ENCODE assay signal across 17 cellular contexts in the genomic region with DNA sequence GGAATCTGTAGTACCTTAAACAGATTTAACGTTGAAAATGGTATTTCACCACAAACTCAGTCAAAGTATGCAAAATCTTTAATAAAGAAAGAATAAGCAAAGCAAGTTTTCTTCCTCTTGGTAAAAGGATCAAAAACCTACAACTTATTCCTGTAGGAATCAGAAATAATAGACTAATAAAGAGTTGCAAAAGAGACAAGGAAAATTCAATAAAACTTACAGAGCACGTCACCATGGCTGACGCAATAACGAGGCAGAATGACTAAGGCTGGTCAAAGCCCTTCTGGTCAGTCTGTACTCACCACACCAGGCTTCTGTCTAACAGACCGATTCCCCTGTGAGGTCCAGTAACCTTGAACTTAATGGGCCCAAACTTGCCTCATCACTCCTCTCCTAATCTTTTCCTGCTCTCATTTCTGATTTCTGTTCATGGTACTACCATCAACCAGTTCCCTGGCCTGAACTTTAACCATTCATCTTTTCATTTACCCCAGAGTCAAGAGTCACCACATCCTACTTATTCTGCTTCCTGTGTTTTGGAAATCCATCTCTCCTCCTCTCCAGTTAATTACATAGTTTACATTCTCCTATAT. TPM values are rescaled to one million over a fixed set of nuclear protein-coding genes. Genes with fewer than 3 reads are reported as not detected.
DNase-seq lines count a peak whose midpoint lies in the region; ATAC-seq and TF ChIP-seq lines count a peak whose summit lies in the region.
"Had no signal": no experiment of that assay in that cellular context is flagged by ENCODE, and none has a peak within 500 bp of the region (broad histone marks: within the 10 kb centered on the region; RNA-seq: fewer than 3 reads in every experiment).

No MANE protein-coding gene starts in this region.

- no peaks in the 10 kb centered on the region for H3K36me3 ChIP-seq in GM23338 (ENCODE audit: insufficient read depth)
- H3K36me3 ChIP-seq in body of pancreas (replicated peaks in 1 of 2; ENCODE audit: insufficient read depth in 1 of 2, low read depth in 2 of 2) = no peaks in the 10 kb centered on the region
- H3K36me3 ChIP-seq: thyroid gland had no signal

- intact Hi-C loops in posterior vena cava (cut with DNase I) = no loop called here
- intact Hi-C loops in body of pancreas (cut with DNase I) = no loop called here

- DNase-seq in GM23338 (ENCODE audit: low spot score) (no peak), RKO (ENCODE audit: low spot score) (peak; percentile 36), fibroblast of villous mesenchyme (ENCODE audit: low read depth) (peak; percentile 99), stromal cell of bone marrow (ENCODE audit: low read depth) (peak; percentile 93), germinal center (ENCODE audit: low spot score) (no peak), posterior vena cava (ENCODE audit: low spot score) (no peak), SHP77 treated with DMSO at 0.1 percent for 48 hours (lab: John Stamatoyannopoulos, UW) (no peak), body of pancreas (no peak)
- DNase-seq: DMS153, islet precursor cell, KBM-7, NCI-H2081 treated with DMSO at 0.1 percent for 48 hours, thyroid gland had no signal

- H3K4me1 Mint-ChIP-seq in GM23338 = peaks cover 23% of the 10 kb centered on the region
- H3K4me1 Mint-ChIP-seq: activated T-helper 17 cell treated with anti-CD3 and anti-CD28 coated beads, Interleukin-2, amount 50 U/mL, for 72 hours had no signal

- no peaks in the 10 kb centered on the region for H3K9me3 ChIP-seq in body of pancreas
- H3K9me3 ChIP-seq: thyroid gland had no signal

- H3K9me3 Mint-ChIP-seq in GM23338 = no peaks in the 10 kb centered on the region
- H3K9me3 Mint-ChIP-seq: activated T-helper 17 cell treated with anti-CD3 and anti-CD28 coated beads, Interleukin-2, amount 50 U/mL, for 72 hours; natural killer cell treated with Interleukin-12 subunit alpha and Interleukin-12 subunit beta and Interleukin-15 and Interleukin-18, amount 100 ng/mL, for 72 hours had no signal

- H3K27me3 Mint-ChIP-seq in GM23338 (ENCODE audit: insufficient read depth, low read depth, poor library complexity) = peaks cover 11% of the 10 kb centered on the region

- H3K4me2 ChIP-seq in GM23338 = no peak overlapping the region

- H3K9me2 ChIP-seq in GM23338 (ENCODE audit: insufficient read depth) = peaks cover 21% of the 10 kb centered on the region

- peaks cover 24% of the 10 kb centered on the region for H3K4me1 ChIP-seq in GM23338 (ENCODE audit: insufficient read depth)
- peaks cover 8% of the 10 kb centered on the region for H3K4me1 ChIP-seq in body of pancreas

- no peaks in the 10 kb centered on the region for H3K79me2 ChIP-seq in GM23338 (replicated peaks; ENCODE audit: insufficient read depth)

- WGBS in body of pancreas, 2 donors = 83 to 84% methylated on average over 5 of the region's 5 CpGs

- no peak overlapping the region for H3K4me3 Mint-ChIP-seq in GM23338
- H3K4me3 Mint-ChIP-seq: activated T-helper 17 cell treated with anti-CD3 and anti-CD28 coated beads, Interleukin-2, amount 50 U/mL, for 72 hours; natural killer cell treated with Interleukin-12 subunit alpha and Interleukin-12 subunit beta and Interleukin-15 and Interleukin-18, amount 100 ng/mL, for 72 hours had no signal

- no peak for TF ChIP-seq POLR2A in body of pancreas (IDR thresholded peaks at IDR 0.05)

- H4K20me1 ChIP-seq in GM23338 (replicated peaks; ENCODE audit: insufficient read depth) = no peaks in the 10 kb centered on the region

- no peaks in the 10 kb centered on the region; the same call in 1 of the 3 replicates for H3K36me3 Mint-ChIP-seq in GM23338 (ENCODE audit: low read depth)
- H3K36me3 Mint-ChIP-seq: natural killer cell treated with Interleukin-12 subunit alpha and Interleukin-12 subunit beta and Interleukin-15 and Interleukin-18, amount 100 ng/mL, for 72 hours had no signal

- 0 out of 2 replicates have a peak overlapping the region, but pooled peaks have one; percentile 3 for H3K27ac Mint-ChIP-seq in GM23338
- H3K27ac Mint-ChIP-seq: activated T-helper 17 cell treated with anti-CD3 and anti-CD28 coated beads, Interleukin-2, amount 50 U/mL, for 72 hours; natural killer cell treated with Interleukin-12 subunit alpha and Interleukin-12 subunit beta and Interleukin-15 and Interleukin-18, amount 100 ng/mL, for 72 hours had no signal

- no peaks in the 10 kb centered on the region for H3F3A ChIP-seq in GM23338 (replicated peaks; ENCODE audit: low read depth)

- H3K27me3 ChIP-seq in GM23338 (ENCODE audit: insufficient read depth) (peaks cover 9% of the 10 kb centered on the region; the same call in 1 of the 2 replicates), body of pancreas (no peaks in the 10 kb centered on the region)
- H3K27me3 ChIP-seq: cardiac muscle cell, thyroid gland had no signal

- H2AFZ ChIP-seq in GM23338 = peak overlapping the region; percentile 3; the same call in 1 of the 2 replicates

- no peak for TF ChIP-seq CTCF in GM23338 (conservative IDR thresholded peaks at IDR 0.05; ENCODE audit: low read depth in 2 of 2)
- no peak for TF ChIP-seq CTCF in fibroblast of villous mesenchyme (IDR thresholded peaks at IDR 0.05; ENCODE audit: insufficient read depth, low read depth, low read length)
- TF ChIP-seq CTCF in body of pancreas (IDR thresholded peaks at IDR 0.05) = no peak

- ATAC-seq in GM23338 (no peak), body of pancreas (no peak)
- ATAC-seq: activated T-helper 17 cell treated with anti-CD3 and anti-CD28 coated beads, Interleukin-2, amount 50 U/mL, for 72 hours; natural killer cell treated with Interleukin-12 subunit alpha and Interleukin-12 subunit beta and Interleukin-15 and Interleukin-18, amount 100 ng/mL, for 72 hours had no signal

- H3K27ac ChIP-seq in GM23338 (ENCODE audit: low read depth) = no peak overlapping the region
- no peak overlapping the region for H3K27ac ChIP-seq in body of pancreas
- H3K27ac ChIP-seq: cardiac muscle cell, thyroid gland had no signal

- H3K4me3 ChIP-seq in GM23338 = no peak overlapping the region
- no peak overlapping the region for H3K4me3 ChIP-seq in fibroblast of villous mesenchyme (ENCODE audit: low read depth, low read length)
- no peak overlapping the region for H3K4me3 ChIP-seq in body of pancreas
- H3K4me3 ChIP-seq: cardiac muscle cell, thyroid gland had no signal

TF ChIP-seq in GM23338, 12 proteins besides CTCF, POLR2A, EP300 and RAD21 (continues in another document):
- no peak for TF ChIP-seq ZNF114 (CRISPR knock-in tag; IDR thresholded peaks at IDR 0.05)
- no peak for TF ChIP-seq ZNF331 (CRISPR knock-in tag; IDR thresholded peaks at IDR 0.05; ENCODE audit: low read depth)
- TF ChIP-seq, protein P1, sequence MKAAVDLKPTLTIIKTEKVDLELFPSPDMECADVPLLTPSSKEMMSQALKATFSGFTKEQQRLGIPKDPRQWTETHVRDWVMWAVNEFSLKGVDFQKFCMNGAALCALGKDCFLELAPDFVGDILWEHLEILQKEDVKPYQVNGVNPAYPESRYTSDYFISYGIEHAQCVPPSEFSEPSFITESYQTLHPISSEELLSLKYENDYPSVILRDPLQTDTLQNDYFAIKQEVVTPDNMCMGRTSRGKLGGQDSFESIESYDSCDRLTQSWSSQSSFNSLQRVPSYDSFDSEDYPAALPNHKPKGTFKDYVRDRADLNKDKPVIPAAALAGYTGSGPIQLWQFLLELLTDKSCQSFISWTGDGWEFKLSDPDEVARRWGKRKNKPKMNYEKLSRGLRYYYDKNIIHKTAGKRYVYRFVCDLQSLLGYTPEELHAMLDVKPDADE (IDR thresholded peaks at IDR 0.05) = no peak
- no peak for TF ChIP-seq CREB1 (CRISPR knock-in tag; IDR thresholded peaks at IDR 0.05; ENCODE audit: low read depth)
- no peak for TF ChIP-seq STAT1 (IDR thresholded peaks at IDR 0.05; ENCODE audit: unreplicated experiment)
- TF ChIP-seq, protein P2, sequence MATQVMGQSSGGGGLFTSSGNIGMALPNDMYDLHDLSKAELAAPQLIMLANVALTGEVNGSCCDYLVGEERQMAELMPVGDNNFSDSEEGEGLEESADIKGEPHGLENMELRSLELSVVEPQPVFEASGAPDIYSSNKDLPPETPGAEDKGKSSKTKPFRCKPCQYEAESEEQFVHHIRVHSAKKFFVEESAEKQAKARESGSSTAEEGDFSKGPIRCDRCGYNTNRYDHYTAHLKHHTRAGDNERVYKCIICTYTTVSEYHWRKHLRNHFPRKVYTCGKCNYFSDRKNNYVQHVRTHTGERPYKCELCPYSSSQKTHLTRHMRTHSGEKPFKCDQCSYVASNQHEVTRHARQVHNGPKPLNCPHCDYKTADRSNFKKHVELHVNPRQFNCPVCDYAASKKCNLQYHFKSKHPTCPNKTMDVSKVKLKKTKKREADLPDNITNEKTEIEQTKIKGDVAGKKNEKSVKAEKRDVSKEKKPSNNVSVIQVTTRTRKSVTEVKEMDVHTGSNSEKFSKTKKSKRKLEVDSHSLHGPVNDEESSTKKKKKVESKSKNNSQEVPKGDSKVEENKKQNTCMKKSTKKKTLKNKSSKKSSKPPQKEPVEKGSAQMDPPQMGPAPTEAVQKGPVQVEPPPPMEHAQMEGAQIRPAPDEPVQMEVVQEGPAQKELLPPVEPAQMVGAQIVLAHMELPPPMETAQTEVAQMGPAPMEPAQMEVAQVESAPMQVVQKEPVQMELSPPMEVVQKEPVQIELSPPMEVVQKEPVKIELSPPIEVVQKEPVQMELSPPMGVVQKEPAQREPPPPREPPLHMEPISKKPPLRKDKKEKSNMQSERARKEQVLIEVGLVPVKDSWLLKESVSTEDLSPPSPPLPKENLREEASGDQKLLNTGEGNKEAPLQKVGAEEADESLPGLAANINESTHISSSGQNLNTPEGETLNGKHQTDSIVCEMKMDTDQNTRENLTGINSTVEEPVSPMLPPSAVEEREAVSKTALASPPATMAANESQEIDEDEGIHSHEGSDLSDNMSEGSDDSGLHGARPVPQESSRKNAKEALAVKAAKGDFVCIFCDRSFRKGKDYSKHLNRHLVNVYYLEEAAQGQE (IDR thresholded peaks at IDR 0.05; ENCODE audit: unreplicated experiment) = no peak
- no peak for TF ChIP-seq JUNB (IDR thresholded peaks at IDR 0.05; ENCODE audit: unreplicated experiment)
- TF ChIP-seq EZH2 (IDR thresholded peaks at IDR 0.05; ENCODE audit: low read depth, unreplicated experiment) = no peak
- no peak for TF ChIP-seq NANOG (IDR thresholded peaks at IDR 0.05; ENCODE audit: borderline replicate concordance)
- no peak for TF ChIP-seq POLR2AphosphoS5 (IDR thresholded peaks at IDR 0.05; ENCODE audit: low read depth)
- no peak for TF ChIP-seq EZH2phosphoT487 (IDR thresholded peaks at IDR 0.05; ENCODE audit: unreplicated experiment)

RNA-seq across cellular contexts. Expression of a gene that starts 5.0 kb away (rescaled TPM):
- 1.6 and 5.9 TPM in 2 replicates for total RNA-seq in GM23338 (2014; rRNA removed; shearing (Covaris generic))
- 1.4 and 3.0 TPM in 2 replicates for polyA plus RNA-seq in GM23338 (2016; fragmentation: Nextera tagmentation; extraction: Ambion mirVana)
- total RNA-seq in fibroblast of villous mesenchyme = 198 and 209 TPM in 2 replicates
- 10 to 100 TPM; 13.9 to 21.1 TPM for total RNA-seq in posterior vena cava
- total RNA-seq in body of pancreas = 1 to 10 TPM in 1 of 2 donors, not detected in 1; 2.3 TPM
- total RNA-seq: activated T-helper 17 cell treated with anti-CD3 and anti-CD28 coated beads, Interleukin-2, amount 50 U/mL, for 72 hours; natural killer cell treated with Interleukin-12 subunit alpha and Interleukin-12 subunit beta and Interleukin-15 and Interleukin-18, amount 100 ng/mL, for 72 hours; T-helper 1 cell treated with Interleukin-12 subunit alpha and Interleukin-12 subunit beta and Interleukin-4 antibody, amounts not matched to agents 30 ng/mL and 1 ng/mL, for 36 hours had no signal

Comparison
In these comparisons a context has a peak if more than half of its experiments do, and no peak if none do; other contexts are left out.
1. DNase-seq: peak in RKO (single experiment), fibroblast of villous mesenchyme (single experiment) and stromal cell of bone marrow (single experiment); none in GM23338 (single experiment), germinal center (single experiment), posterior vena cava (single experiment), SHP77 treated with DMSO at 0.1 percent for 48 hours (single experiment) and body of pancreas (0 of 4).